1 cellular context compared by ENCODE assay signal in genomic region chr2:191020221-191020741, GRCh38.
TF ChIP-seq lines count a peak whose summit lies in the region.

No MANE protein-coding gene starts in this region.

TF ChIP-seq in WTC11, 78 proteins besides CTCF, POLR2A, EP300 and RAD21 (continued from another document):
- TF ChIP-seq PRDM15 (CRISPR knock-in tag; IDR thresholded peaks at IDR 0.05) (peak; percentile 37; the same call in 1 of the 2 replicates), ETV6 (CRISPR knock-in tag; IDR thresholded peaks at IDR 0.05) (peak; percentile 97), ATF2 (CRISPR knock-in tag; IDR thresholded peaks at IDR 0.05; ENCODE audit: borderline replicate concordance, low read depth) (0 out of 2 replicates have a peak, but pooled peaks have one; percentile 8), FOXJ3 (CRISPR knock-in tag; IDR thresholded peaks at IDR 0.05; ENCODE audit: borderline replicate concordance) (peak; percentile 59; the same call in 1 of the 2 replicates), IRF1 (CRISPR knock-in tag; IDR thresholded peaks at IDR 0.05) (peak; percentile 94), USF2 (CRISPR knock-in tag; IDR thresholded peaks at IDR 0.05) (peak; percentile 92), ZBTB43 (CRISPR knock-in tag; IDR thresholded peaks at IDR 0.05) (peak; percentile 93), TCF7 (CRISPR knock-in tag; IDR thresholded peaks at IDR 0.05; ENCODE audit: low read depth) (no peak), GABPB1 (CRISPR knock-in tag; IDR thresholded peaks at IDR 0.05) (peak; percentile 97), ZNF232 (CRISPR knock-in tag; IDR thresholded peaks at IDR 0.05) (peak; percentile 96), CBFB (CRISPR knock-in tag; IDR thresholded peaks at IDR 0.05; ENCODE audit: low read depth) (peak; percentile 86), ZNF317 (CRISPR knock-in tag; IDR thresholded peaks at IDR 0.05; ENCODE audit: borderline replicate concordance, low read depth) (peak; percentile 67; the same call in 1 of the 2 replicates), ZNF425 (CRISPR knock-in tag; conservative IDR thresholded peaks at IDR 0.05) (no peak), FOXK1 (CRISPR knock-in tag; IDR thresholded peaks at IDR 0.05) (peak; percentile 99), ELF4 (CRISPR knock-in tag; IDR thresholded peaks at IDR 0.05; ENCODE audit: low read depth) (0 out of 2 replicates have a peak, but pooled peaks have one; percentile 72), NR3C1 (CRISPR knock-in tag; conservative IDR thresholded peaks at IDR 0.05; ENCODE audit: low read depth) (no peak; the same call in 1 of the 2 replicates), FOXP4 (CRISPR knock-in tag; IDR thresholded peaks at IDR 0.05) (peak; percentile 91), ZNF423 (CRISPR knock-in tag; IDR thresholded peaks at IDR 0.05) (no peak), SP1 (CRISPR knock-in tag; conservative IDR thresholded peaks at IDR 0.05) (peak; percentile 95)
